14 cellular contexts compared by ENCODE assay signal in the genomic region with DNA sequence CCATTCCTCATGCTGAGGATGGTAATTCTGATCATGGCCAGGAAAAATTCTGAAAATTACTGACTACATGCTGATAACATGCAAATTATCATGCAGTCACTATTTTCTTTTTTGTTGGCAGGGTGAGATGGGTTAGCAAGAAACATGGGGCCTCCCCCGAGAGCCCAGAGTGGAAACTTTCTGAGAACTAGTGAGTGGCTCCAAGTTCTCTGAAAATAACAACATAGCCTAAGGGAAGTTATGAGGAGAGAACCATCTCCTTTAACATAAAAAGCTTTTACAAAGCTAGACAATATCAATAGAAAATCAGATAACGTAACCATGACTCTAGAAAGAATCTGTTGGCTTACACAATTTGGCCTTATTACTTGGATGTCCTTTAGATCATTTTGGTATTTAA.
DNase-seq lines count a peak whose midpoint lies in the region; ATAC-seq and TF ChIP-seq lines count a peak whose summit lies in the region.
"Had no signal": no experiment of that assay in that cellular context is flagged by ENCODE, and none has a peak within 500 bp of the region (broad histone marks: within the 10 kb centered on the region; RNA-seq: fewer than 3 reads in every experiment).

No MANE protein-coding gene starts in this region.

- H3K36me3 ChIP-seq in tibial artery, result no peaks in the 10 kb centered on the region

- TF ChIP-seq CTCF in mesothelial cell of epicardium (IDR thresholded peaks at IDR 0.05; ENCODE audit: unreplicated experiment) (no peak), tibial artery (IDR thresholded peaks at IDR 0.05) (no peak)

- H3K27ac ChIP-seq in right cardiac atrium (ENCODE audit: low read length) (no peak overlapping the region), tibial artery (no peak overlapping the region)

- no peaks in the 10 kb centered on the region for H3K9me3 ChIP-seq in right cardiac atrium (ENCODE audit: control insufficient read depth, low read length)
- no peaks in the 10 kb centered on the region for H3K9me3 ChIP-seq in tibial artery

- DNase-seq in right cardiac atrium (peak; percentile 26 to 74 (median 49)), cardiac septum (ENCODE audit: low spot score) (no peak), OCI-M1 (lab: John Stamatoyannopoulos, UW) (peak; percentile 13), mesothelial cell of epicardium (ENCODE audit: low spot score in 2 of 2, unreplicated experiment in 2 of 2) (no peak), tibial artery (no peak), epidermal melanocyte (ENCODE audit: insufficient read length, low spot score) (no peak)
- DNase-seq in effector memory CD8-positive, alpha-beta T cell, result no peak
- DNase-seq: C1 segment of cervical spinal cord; CD4-positive, alpha-beta T cell; DMS79; GOT3; HCEC 1CT; HFFc6 had no signal

- intact Hi-C loops in right cardiac atrium (cut with DNase I), result no loop called here
- intact Hi-C loops in cardiac septum (cut with DNase I), result no loop called here
- intact Hi-C loops in tibial artery (cut with DNase I; ENCODE audit: low total_unique reads), result no loop called here

- no peak overlapping the region for H3K4me3 Mint-ChIP-seq in mesothelial cell of epicardium
- no peak overlapping the region for H3K4me3 Mint-ChIP-seq in effector memory CD8-positive, alpha-beta T cell
- H3K4me3 Mint-ChIP-seq: B cell; CD4-positive, alpha-beta T cell; HFFc6 had no signal

- H3K4me3 ChIP-seq in right cardiac atrium (ENCODE audit: low read length) (no peak overlapping the region), tibial artery (no peak overlapping the region)

- 65% methylated on average over 2 of the region's 2 CpGs for WGBS in right cardiac atrium

- no peaks in the 10 kb centered on the region for H3K36me3 Mint-ChIP-seq in mesothelial cell of epicardium
- H3K36me3 Mint-ChIP-seq in effector memory CD8-positive, alpha-beta T cell (ENCODE audit: insufficient read depth), result peaks cover 3% of the 10 kb centered on the region

- H3K27ac Mint-ChIP-seq in mesothelial cell of epicardium, result peak overlapping the region; percentile 1
- H3K27ac Mint-ChIP-seq in effector memory CD8-positive, alpha-beta T cell, result no peak overlapping the region
- H3K27ac Mint-ChIP-seq: B cell; CD4-positive, alpha-beta T cell; HFFc6 had no signal

- H3K4me1 ChIP-seq in right cardiac atrium (ENCODE audit: control insufficient read depth, insufficient read depth, low read length) (no peaks in the 10 kb centered on the region), tibial artery (no peaks in the 10 kb centered on the region)

- H3K9me3 Mint-ChIP-seq in mesothelial cell of epicardium, result no peaks in the 10 kb centered on the region
- H3K9me3 Mint-ChIP-seq in effector memory CD8-positive, alpha-beta T cell, result peaks cover 4 to 12% of the 10 kb centered on the region in 2 donors
- H3K9me3 Mint-ChIP-seq: HFFc6 had no signal

- ATAC-seq in right cardiac atrium, result peak in 1 of 2 donors; percentile 61
- no peak for ATAC-seq in effector memory CD8-positive, alpha-beta T cell (replicated peaks)

- no peaks in the 10 kb centered on the region for H3K27me3 ChIP-seq in right cardiac atrium (ENCODE audit: control insufficient read depth, insufficient read depth)
- H3K27me3 ChIP-seq in tibial artery, result no peaks in the 10 kb centered on the region

- H3K4me1 Mint-ChIP-seq in mesothelial cell of epicardium, result peaks cover 4% of the 10 kb centered on the region
- no peaks in the 10 kb centered on the region for H3K4me1 Mint-ChIP-seq in effector memory CD8-positive, alpha-beta T cell (ENCODE audit: low read depth in 2 of 2)
- H3K4me1 Mint-ChIP-seq: B cell had no signal

- H3K27me3 Mint-ChIP-seq in mesothelial cell of epicardium (ENCODE audit: low read depth), result no peaks in the 10 kb centered on the region
- H3K27me3 Mint-ChIP-seq in effector memory CD8-positive, alpha-beta T cell, result no peaks in the 10 kb centered on the region
- H3K27me3 Mint-ChIP-seq: B cell; CD4-positive, alpha-beta T cell had no signal

Comparison
In these comparisons a context has a peak if more than half of its experiments do, and no peak if none do; other contexts are left out.
1. DNase-seq: peak in right cardiac atrium (3 of 3) and OCI-M1 (single experiment); none in cardiac septum (single experiment), mesothelial cell of epicardium (0 of 2), tibial artery (0 of 2), epidermal melanocyte (single experiment) and effector memory CD8-positive, alpha-beta T cell (0 of 3).